Comparison of ENCODE assay signal across 14 cellular contexts in genomic region chr4:56433280-56433679, GRCh38. TPM values are rescaled to one million over a fixed set of nuclear protein-coding genes. Genes with fewer than 3 reads are reported as not detected.
DNase-seq lines count a peak whose midpoint lies in the region; FAIRE-seq and TF ChIP-seq lines count a peak whose summit lies in the region.
"Had no signal": no experiment of that assay in that cellular context is flagged by ENCODE, and none has a peak within 500 bp of the region (broad histone marks: within the 10 kb centered on the region; RNA-seq: fewer than 3 reads in every experiment).

No MANE protein-coding gene starts in this region.

- H3K36me3 Mint-ChIP-seq in T-helper 2 cell treated with Interferon-gamma antibody and Interleukin-4, amounts not matched to agents 5 μg/mL and 100 μg/mL, for 36 hours (ENCODE audit: low read depth): peaks cover 5% of the 10 kb centered on the region
- peaks cover 2% of the 10 kb centered on the region for H3K36me3 Mint-ChIP-seq in astrocyte (ENCODE audit: low read depth, unreplicated experiment)
- peaks cover 4% of the 10 kb centered on the region for H3K36me3 Mint-ChIP-seq in neural progenitor cell

- peak overlapping the region; percentile 93 for H3K4me3 Mint-ChIP-seq in T-helper 2 cell treated with Interferon-gamma antibody and Interleukin-4, amounts not matched to agents 5 μg/mL and 100 μg/mL, for 36 hours
- H3K4me3 Mint-ChIP-seq in astrocyte (ENCODE audit: unreplicated experiment) (peak overlapping the region; percentile 92), neural progenitor cell (peak overlapping the region; percentile 98)

- H3K79me2 ChIP-seq in KMS-11 (ENCODE audit: insufficient read depth, low read depth): peaks cover 90% of the 10 kb centered on the region
- H3K79me2 ChIP-seq in astrocyte (ENCODE audit: insufficient read depth, low read length): peaks cover 85% of the 10 kb centered on the region
- peaks cover 93% of the 10 kb centered on the region for H3K79me2 ChIP-seq in neural progenitor cell (ENCODE audit: low read depth)

- H3K4me1 ChIP-seq in KMS-11 (ENCODE audit: low read depth, poor library complexity, severe bottlenecking) (peaks cover 29% of the 10 kb centered on the region), astrocyte (ENCODE audit: insufficient read depth, low read length) (peaks cover 4% of the 10 kb centered on the region), neural progenitor cell (peaks cover 9% of the 10 kb centered on the region)

- H3K27ac ChIP-seq in KMS-11 (peak overlapping the region; percentile 92; the same call in 1 of the 2 replicates), astrocyte (ENCODE audit: low read depth, low read length) (no peak overlapping the region), neural progenitor cell (no peak overlapping the region)
- H3K27ac ChIP-seq: neutrophil had no signal

- in situ Hi-C loops in KBM-7 (cut with MboI; ENCODE audit: low pct_unique_long_range_greater_than_20kb, low sequenced_read_pairs): no loop called here

- H2AFZ ChIP-seq in KMS-11 (ENCODE audit: low read depth) (no peak overlapping the region), astrocyte (ENCODE audit: low read depth, low read length) (no peak overlapping the region), neural progenitor cell (replicated peaks) (no peak overlapping the region)

- H3K9me3 ChIP-seq in astrocyte (ENCODE audit: insufficient read depth, low read depth, low read length) (no peaks in the 10 kb centered on the region), neural progenitor cell (ENCODE audit: low read depth) (no peaks in the 10 kb centered on the region)
- H3K9me3 ChIP-seq: neutrophil had no signal

- no peaks in the 10 kb centered on the region for H3K9me3 Mint-ChIP-seq in T-helper 2 cell treated with Interferon-gamma antibody and Interleukin-4, amounts not matched to agents 5 μg/mL and 100 μg/mL, for 36 hours
- H3K9me3 Mint-ChIP-seq in astrocyte (ENCODE audit: unreplicated experiment): no peaks in the 10 kb centered on the region
- no peaks in the 10 kb centered on the region for H3K9me3 Mint-ChIP-seq in neural progenitor cell

- H3F3A ChIP-seq in neural progenitor cell (ENCODE audit: low read depth): peaks cover 27% of the 10 kb centered on the region

- no peak for DNase-seq in T-helper 2 cell treated with Interferon-gamma antibody and Interleukin-4, amounts not matched to agents 5 μg/mL and 100 μg/mL, for 36 hours (ENCODE audit: low spot score)
- DNase-seq in T-helper 2 cell: no peak
- DNase-seq in astrocyte (ENCODE audit: low read depth): no peak
- no peak for DNase-seq in neural progenitor cell (ENCODE audit: low spot score)
- DNase-seq in NCI-H146 (lab: John Stamatoyannopoulos, UW): no peak
- no peak for DNase-seq in KBM-7
- no peak for DNase-seq in A172 (ENCODE audit: low spot score)
- DNase-seq: 8988T; NCI-H187 treated with DMSO at 0.1 percent for 48 hours; RPMI8226; stimulated activated CD4-positive, alpha-beta T cell treated with anti-CD3 and anti-CD28 coated beads, Interleukin-1b, Interleukin-23, amount 100 ng/mL, for 48 hours; substantia nigra had no signal

- H3K4me2 ChIP-seq in KMS-11: peak overlapping the region; percentile 73
- peak overlapping the region; percentile 95 for H3K4me2 ChIP-seq in astrocyte (ENCODE audit: low read length)
- H3K4me2 ChIP-seq in neural progenitor cell: peak overlapping the region; percentile 90

- no peaks in the 10 kb centered on the region for H3K27me3 ChIP-seq in KMS-11 (ENCODE audit: insufficient read depth, low read depth)
- no peaks in the 10 kb centered on the region for H3K27me3 ChIP-seq in astrocyte (ENCODE audit: insufficient read depth, low read length)
- no peaks in the 10 kb centered on the region for H3K27me3 ChIP-seq in neural progenitor cell

- no peak for FAIRE-seq in astrocyte (lab: Jason Lieb, UNC)

- H3K36me3 ChIP-seq in KMS-11 (ENCODE audit: insufficient read depth): peaks cover 4% of the 10 kb centered on the region; the same call in 1 of the 2 replicates
- H3K36me3 ChIP-seq in astrocyte (ENCODE audit: insufficient read depth, low read length): no peaks in the 10 kb centered on the region
- no peaks in the 10 kb centered on the region for H3K36me3 ChIP-seq in neural progenitor cell
- H3K36me3 ChIP-seq: neutrophil had no signal

- peaks cover 24% of the 10 kb centered on the region for H3K4me1 Mint-ChIP-seq in T-helper 2 cell treated with Interferon-gamma antibody and Interleukin-4, amounts not matched to agents 5 μg/mL and 100 μg/mL, for 36 hours (ENCODE audit: low read depth)
- H3K4me1 Mint-ChIP-seq in astrocyte (ENCODE audit: low read depth, unreplicated experiment) (peaks cover 3% of the 10 kb centered on the region), neural progenitor cell (peaks cover 12% of the 10 kb centered on the region)

- no peaks in the 10 kb centered on the region for H3K27me3 Mint-ChIP-seq in T-helper 2 cell treated with Interferon-gamma antibody and Interleukin-4, amounts not matched to agents 5 μg/mL and 100 μg/mL, for 36 hours (ENCODE audit: low read depth)
- H3K27me3 Mint-ChIP-seq in astrocyte (ENCODE audit: low read depth, unreplicated experiment) (no peaks in the 10 kb centered on the region), neural progenitor cell (ENCODE audit: insufficient read depth, low read depth) (peaks cover 5% of the 10 kb centered on the region)

- H3K9ac ChIP-seq in KMS-11 (peak overlapping the region; percentile 94; the same call in 1 of the 2 replicates), astrocyte (ENCODE audit: low read length) (no peak overlapping the region), neural progenitor cell (no peak overlapping the region)

- H4K20me1 ChIP-seq in KMS-11 (ENCODE audit: insufficient read depth) (peaks cover 40% of the 10 kb centered on the region), astrocyte (ENCODE audit: insufficient read depth, low read length) (peaks cover 4% of the 10 kb centered on the region), neural progenitor cell (ENCODE audit: low read depth) (peaks cover 20% of the 10 kb centered on the region)

- H3K4me3 ChIP-seq in KMS-11 (IDR thresholded peaks at IDR 0.05; ENCODE audit: insufficient read depth, low read depth, low read length) (no peak overlapping the region), astrocyte (ENCODE audit: insufficient read depth, low read depth, low read length) (no peak overlapping the region), neural progenitor cell (peak overlapping the region; percentile 82)

- H3K27ac Mint-ChIP-seq in T-helper 2 cell treated with Interferon-gamma antibody and Interleukin-4, amounts not matched to agents 5 μg/mL and 100 μg/mL, for 36 hours: no peak overlapping the region
- H3K27ac Mint-ChIP-seq in astrocyte (ENCODE audit: unreplicated experiment): no peak overlapping the region
- H3K27ac Mint-ChIP-seq in neural progenitor cell: no peak overlapping the region

- TF ChIP-seq CTCF in KMS-11 (conservative IDR thresholded peaks at IDR 0.05; ENCODE audit: low read depth, low read length): no peak
- TF ChIP-seq CTCF in astrocyte (IDR thresholded peaks at IDR 0.05; ENCODE audit: insufficient read depth, low read depth, low read length): no peak
- no peak for TF ChIP-seq CTCF in neural progenitor cell (IDR thresholded peaks at IDR 0.05)

RNA-seq across cellular contexts. Expression of gene PPAT, which starts 2.1 kb away (rescaled TPM):
- total RNA-seq in astrocyte: 42.2 and 47.1 TPM in 2 replicates
- 67.6 and 108 TPM in 2 replicates for total RNA-seq in neural progenitor cell (ENCODE audit: low replicate concordance)
- 34.5 and 35.0 TPM in 2 replicates for total RNA-seq in A172 (2014; rRNA removed; shearing (Covaris generic))

RNA-seq across cellular contexts. Expression of gene PAICS, which starts 2.8 kb away (rescaled TPM):
- total RNA-seq in astrocyte: 146 and 150 TPM in 2 replicates
- total RNA-seq in neural progenitor cell (ENCODE audit: low replicate concordance): 322 and 395 TPM in 2 replicates
- 93.0 and 120 TPM in 2 replicates for total RNA-seq in A172 (2014; rRNA removed; shearing (Covaris generic))

RNA-seq across cellular contexts. Expression of gene SRP72, which starts 34.1 kb away (rescaled TPM):
- total RNA-seq in astrocyte: 142 and 145 TPM in 2 replicates
- total RNA-seq in neural progenitor cell (ENCODE audit: low replicate concordance): 90.8 and 114 TPM in 2 replicates
- 79.8 and 95.5 TPM in 2 replicates for total RNA-seq in A172 (2014; rRNA removed; shearing (Covaris generic))

RNA-seq across cellular contexts. Expression of gene AASDH, which starts 46.0 kb away (rescaled TPM):
- total RNA-seq in astrocyte: 6.3 and 7.3 TPM in 2 replicates
- 21.9 and 33.1 TPM in 2 replicates for total RNA-seq in neural progenitor cell (ENCODE audit: low replicate concordance)
- total RNA-seq in A172 (2014; rRNA removed; shearing (Covaris generic)): 6.0 and 6.9 TPM in 2 replicates
